Comparison of ENCODE assay signal across 13 cellular contexts in genomic region chr9:84419203-84419602, GRCh38.
DNase-seq lines count a peak whose midpoint lies in the region; ATAC-seq, FAIRE-seq and TF ChIP-seq lines count a peak whose summit lies in the region.
"Had no signal": no experiment of that assay in that cellular context is flagged by ENCODE, and none has a peak within 500 bp of the region (broad histone marks: within the 10 kb centered on the region; RNA-seq: fewer than 3 reads in every experiment).

No MANE protein-coding gene starts in this region.

- CTCF ChIA-PET in MCF 10A (lab: Yijun Ruan, JAX) (interaction anchor here (0.6 kb wide), 1 partner anchor 325 kb away, joined by 3 read pairs; no protein-coding TSS in a partner anchor), mammary epithelial cell (lab: Charles Lee; ENCODE audit: low non-redundant PET) (no interaction called here), endothelial cell of umbilical vein (lab: Charles Lee) (interaction anchor here (1.3 kb wide), 1 partner anchor 22 kb away, joined by 5 read pairs; no protein-coding TSS in a partner anchor)

- DNase-seq in MCF 10A (ENCODE audit: unreplicated experiment): peak; percentile 22
- DNase-seq in mammary epithelial cell: no peak
- DNase-seq in NOMO-1 treated with DMSO at 0.1 percent for 48 hours (lab: John Stamatoyannopoulos, UW; ENCODE audit: unreplicated experiment): peak; percentile 40
- DNase-seq in endothelial cell of umbilical vein (ENCODE audit: low read depth, low spot score): peak; percentile 9
- DNase-seq in progenitor cell of endocrine pancreas (ENCODE audit: low spot score, unreplicated experiment): no peak
- DNase-seq in SK-N-DZ (ENCODE audit: low spot score): no peak
- DNase-seq: amniotic stem cell, DMS79 treated with DMSO at 0.1 percent for 48 hours, mucosa of descending colon, transverse colon had no signal

- intact Hi-C loops in MCF 10A (cut with micrococcal nuclease) (no loop called here), mammary epithelial cell (cut with micrococcal nuclease) (no loop called here), endothelial cell of umbilical vein (cut with micrococcal nuclease) (no loop called here)

- H3K9ac ChIP-seq in mammary epithelial cell (ENCODE audit: insufficient read depth, low read length) (no peak overlapping the region), endothelial cell of umbilical vein (replicated peaks; ENCODE audit: extremely low read depth, insufficient read depth, low read length) (no peak overlapping the region)

- H3K36me3 ChIP-seq in mammary epithelial cell (ENCODE audit: insufficient read depth, low read length) (no peaks in the 10 kb centered on the region), endothelial cell of umbilical vein (ENCODE audit: control insufficient read depth in 2 of 2, extremely low read depth in 1 of 2, insufficient read depth in 2 of 2, low read length in 2 of 2) (no peaks in the 10 kb centered on the region)
- H3K36me3 ChIP-seq: transverse colon had no signal

- H3K9me3 Mint-ChIP-seq in MCF 10A (ENCODE audit: unreplicated experiment) (no peaks in the 10 kb centered on the region), progenitor cell of endocrine pancreas (ENCODE audit: low read depth) (peaks cover 6% of the 10 kb centered on the region)

- in situ Hi-C loops in mammary epithelial cell (cut with MboI; ENCODE audit: low sequenced_read_pairs in 2 of 2): loop anchor here in 1 of 2 donors (25.0 kb wide), 1 partner anchor 243 kb away; the partner anchor contains the start of gene NTRK2

- no peaks in the 10 kb centered on the region for H3K9me3 ChIP-seq in mammary epithelial cell (replicated peaks; ENCODE audit: insufficient read depth, low read length)
- no peaks in the 10 kb centered on the region for H3K9me3 ChIP-seq in endothelial cell of umbilical vein (replicated peaks; ENCODE audit: control insufficient read depth, insufficient read depth, low read length)
- H3K9me3 ChIP-seq: mucosa of descending colon, transverse colon had no signal

- H3K27ac ChIP-seq in mammary epithelial cell (ENCODE audit: insufficient read depth, low read depth, low read length): no peak overlapping the region
- H3K27ac ChIP-seq in endothelial cell of umbilical vein (ENCODE audit: insufficient read depth, low read depth, low read length): no peak overlapping the region
- H3K27ac ChIP-seq: transverse colon had no signal

- BruUV-seq in MCF 10A (replicated peaks; lab: Mats Ljungman, UMichigan): no TSS peak
- BruUV-seq in mammary epithelial cell (replicated peaks; lab: Mats Ljungman, UMichigan): no TSS peak
- BruUV-seq in endothelial cell of umbilical vein (replicated peaks; lab: Mats Ljungman, UMichigan): no TSS peak

- H3K4me1 Mint-ChIP-seq in MCF 10A (ENCODE audit: insufficient read depth, unreplicated experiment) (no peaks in the 10 kb centered on the region), progenitor cell of endocrine pancreas (ENCODE audit: low read depth) (no peaks in the 10 kb centered on the region)

- ATAC-seq in HG03097 (IDR thresholded peaks at IDR 0.05; ENCODE audit: low FRiP score, unreplicated experiment): no peak
- ATAC-seq in HG03354 (IDR thresholded peaks at IDR 0.05; ENCODE audit: poor library complexity, severe bottlenecking, unreplicated experiment): no peak
- ATAC-seq: mucosa of descending colon had no signal

- POLR2A ChIA-PET in MCF 10A (lab: Yijun Ruan, JAX) (no interaction called here), endothelial cell of umbilical vein (lab: Charles Lee) (no interaction called here)

- no peak for TF ChIP-seq POLR2A in endothelial cell of umbilical vein (IDR thresholded peaks at IDR 0.05; ENCODE audit: low read depth, low read length)

- H3K79me2 ChIP-seq in mammary epithelial cell (ENCODE audit: insufficient read depth, low read length): no peaks in the 10 kb centered on the region
- H3K79me2 ChIP-seq in endothelial cell of umbilical vein (ENCODE audit: control insufficient read depth, insufficient read depth, low read length): no peaks in the 10 kb centered on the region

- H3K27me3 ChIP-seq in mammary epithelial cell (ENCODE audit: insufficient read depth, low read length) (peaks cover 2% of the 10 kb centered on the region), endothelial cell of umbilical vein (ENCODE audit: control insufficient read depth in 2 of 2, insufficient read depth in 2 of 2, low read length in 2 of 2) (no peaks in the 10 kb centered on the region)
- H3K27me3 ChIP-seq: transverse colon had no signal

- H4K20me1 ChIP-seq in mammary epithelial cell (ENCODE audit: insufficient read depth, low read length) (no peaks in the 10 kb centered on the region), endothelial cell of umbilical vein (replicated peaks; ENCODE audit: control insufficient read depth, extremely low read depth, insufficient read depth, low read length) (no peaks in the 10 kb centered on the region)

- H3K4me2 ChIP-seq in mammary epithelial cell (ENCODE audit: insufficient read depth, low read depth, low read length) (no peak overlapping the region), endothelial cell of umbilical vein (ENCODE audit: insufficient read depth, low read length) (no peak overlapping the region)

- H2AFZ ChIP-seq in mammary epithelial cell (ENCODE audit: low read depth, low read length) (no peak overlapping the region), endothelial cell of umbilical vein (ENCODE audit: low read depth, low read length) (no peak overlapping the region)

- H3K9me1 ChIP-seq in endothelial cell of umbilical vein (replicated peaks; ENCODE audit: control insufficient read depth, extremely low read depth, insufficient read depth, low read length): no peaks in the 10 kb centered on the region

- dilution Hi-C loops in mammary epithelial cell (cut with HindIII; ENCODE audit: low sequenced_read_pairs): no loop called here
- dilution Hi-C loops in endothelial cell of umbilical vein (cut with MboI; ENCODE audit: extremely low pct_ligation_motif_present, low sequenced_read_pairs): no loop called here

- H3K4me3 Mint-ChIP-seq in MCF 10A (ENCODE audit: unreplicated experiment) (no peak overlapping the region), progenitor cell of endocrine pancreas (ENCODE audit: low read depth) (no peak overlapping the region)

- TF ChIP-seq CTCF in MCF 10A (IDR thresholded peaks at IDR 0.05; ENCODE audit: unreplicated experiment): peak; percentile 13
- peak in 1 of 2 donors; percentile 5 for TF ChIP-seq CTCF in mammary epithelial cell (conservative IDR thresholded peaks at IDR 0.05 in 1 of 2, IDR thresholded peaks at IDR 0.05 in 1 of 2; ENCODE audit: extremely low read depth in 1 of 2, insufficient read depth in 1 of 2, low read depth in 1 of 2, low read length in 2 of 2)
- no peak for TF ChIP-seq CTCF in endothelial cell of umbilical vein (IDR thresholded peaks at IDR 0.05; ENCODE audit: extremely low read depth in 1 of 2, insufficient read depth in 1 of 2, low read depth in 1 of 2, low read length in 2 of 2)
- TF ChIP-seq CTCF in progenitor cell of endocrine pancreas (IDR thresholded peaks at IDR 0.05; ENCODE audit: unreplicated experiment): peak; percentile 20

- H3K27me3 Mint-ChIP-seq in MCF 10A (ENCODE audit: insufficient read depth, unreplicated experiment) (no peaks in the 10 kb centered on the region), progenitor cell of endocrine pancreas (peaks cover 3% of the 10 kb centered on the region)

- 83% methylated on average over 2 of the region's 2 CpGs for WGBS in mammary epithelial cell (ENCODE audit: low coverage, missing lambda C conversion rate)

- no peak for FAIRE-seq in endothelial cell of umbilical vein (lab: Jason Lieb, UNC)
- FAIRE-seq: GM12891 had no signal

- H3K27ac Mint-ChIP-seq in MCF 10A (ENCODE audit: low read depth, unreplicated experiment) (no peak overlapping the region), progenitor cell of endocrine pancreas (no peak overlapping the region)

- H3K36me3 Mint-ChIP-seq in MCF 10A (ENCODE audit: insufficient read depth, unreplicated experiment): no peaks in the 10 kb centered on the region
- H3K36me3 Mint-ChIP-seq in progenitor cell of endocrine pancreas (ENCODE audit: insufficient read depth): peaks cover 1% of the 10 kb centered on the region

- H3K4me3 ChIP-seq in mammary epithelial cell (replicated peaks in 1 of 3; ENCODE audit: insufficient read depth in 1 of 3, low read depth in 2 of 3, low read length in 3 of 3) (no peak overlapping the region), endothelial cell of umbilical vein (replicated peaks in 1 of 3; ENCODE audit: insufficient read depth in 1 of 3, low read depth in 1 of 3, low read length in 3 of 3) (no peak overlapping the region)
- H3K4me3 ChIP-seq: mucosa of descending colon, transverse colon had no signal

- H3K4me1 ChIP-seq in mammary epithelial cell (ENCODE audit: insufficient read depth, low read length) (no peaks in the 10 kb centered on the region), endothelial cell of umbilical vein (ENCODE audit: control insufficient read depth, extremely low read depth, insufficient read depth, low read length) (no peaks in the 10 kb centered on the region)
- H3K4me1 ChIP-seq: transverse colon had no signal

TF ChIP-seq in endothelial cell of umbilical vein, 7 proteins besides CTCF, POLR2A, EP300 and RAD21:
- TF ChIP-seq POLR2AphosphoS5 (IDR thresholded peaks at IDR 0.05; ENCODE audit: insufficient read depth, low read depth, low read length) (no peak), GATA2 (IDR thresholded peaks at IDR 0.05; ENCODE audit: insufficient read depth, insufficient read length, low read depth, low read length) (no peak), FOS (IDR thresholded peaks at IDR 0.05; ENCODE audit: borderline replicate concordance, insufficient read depth, low read length) (no peak), MAX (IDR thresholded peaks at IDR 0.05; ENCODE audit: insufficient read depth, insufficient read length) (no peak), MYC (IDR thresholded peaks at IDR 0.05; ENCODE audit: low read depth, low read length) (no peak), EZH2 (IDR thresholded peaks at IDR 0.05; ENCODE audit: borderline replicate concordance, low read depth, low read length, severe bottlenecking) (no peak), JUN (IDR thresholded peaks at IDR 0.05; ENCODE audit: borderline replicate concordance, insufficient read depth, insufficient read length, low read depth) (no peak)

Comparison
In these comparisons a context has a peak if more than half of its experiments do, and no peak if none do; other contexts are left out.
1. DNase-seq: peak in MCF 10A (single experiment), NOMO-1 treated with DMSO at 0.1 percent for 48 hours (single experiment) and endothelial cell of umbilical vein (single experiment); none in mammary epithelial cell (single experiment), progenitor cell of endocrine pancreas (single experiment) and SK-N-DZ (single experiment).
2. CTCF ChIP-seq: peak in MCF 10A (single experiment) and progenitor cell of endocrine pancreas (single experiment); none in endothelial cell of umbilical vein (0 of 2).